20 cellular contexts compared by ENCODE assay signal in the genomic region with DNA sequence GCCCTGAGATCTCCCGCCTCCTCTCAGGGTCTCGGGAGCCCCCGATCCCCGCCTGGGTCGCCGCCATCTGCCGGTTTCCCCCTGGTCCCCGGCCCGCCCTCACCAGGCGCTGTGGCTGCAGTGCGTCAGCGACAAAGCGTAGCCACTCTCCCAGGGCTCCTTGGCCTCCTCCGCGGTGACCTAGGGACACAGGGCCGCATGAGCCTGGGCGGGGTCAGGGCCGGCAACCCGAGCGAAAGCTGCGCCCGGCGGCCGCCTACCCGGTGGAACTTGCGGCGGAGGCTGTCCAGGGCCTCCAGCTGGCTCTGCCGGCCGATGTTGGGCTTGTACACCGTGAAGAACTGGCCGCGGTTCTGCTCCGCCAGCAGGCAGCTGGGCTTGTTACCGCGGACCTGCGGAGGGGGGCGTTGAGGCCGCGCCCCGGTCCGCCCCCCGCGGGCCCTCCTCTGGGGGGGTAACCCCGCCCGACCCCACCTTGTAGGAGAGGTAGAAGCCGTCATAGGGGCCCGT. TPM values are rescaled to one million over a fixed set of nuclear protein-coding genes. Genes with fewer than 3 reads are reported as not detected.
DNase-seq lines count a peak whose midpoint lies in the region; ATAC-seq and TF ChIP-seq lines count a peak whose summit lies in the region.
"Had no signal": no experiment of that assay in that cellular context is flagged by ENCODE, and none has a peak within 500 bp of the region (broad histone marks: within the 10 kb centered on the region; RNA-seq: fewer than 3 reads in every experiment).

No MANE protein-coding gene starts in this region.

- no peak overlapping the region for H3K14ac ChIP-seq in mesenchymal stem cell (ENCODE audit: low read length in 2 of 2)

- POLR2A ChIA-PET in RWPE1 (lab: Yijun Ruan, JAX; ENCODE audit: low non-redundant PET): no interaction called here

- H3K9ac ChIP-seq in BLaER1 (no peak overlapping the region), mesenchymal stem cell (ENCODE audit: low read length) (no peak overlapping the region)
- H3K9ac ChIP-seq: SK-N-SH had no signal

- 0 out of 2 replicates have a peak overlapping the region, but pooled peaks have one; percentile 24 for H3K4me2 ChIP-seq in BLaER1
- no peak overlapping the region for H3K4me2 ChIP-seq in mesenchymal stem cell (ENCODE audit: low read length, poor library complexity, severe bottlenecking)
- H3K4me2 ChIP-seq: SK-N-SH had no signal

- TF ChIP-seq EP300 in ovary (IDR thresholded peaks at IDR 0.05): no peak

- peaks cover 50% of the 10 kb centered on the region for H3K4me1 ChIP-seq in BLaER1
- peaks cover 23% of the 10 kb centered on the region for H3K4me1 ChIP-seq in ovary (ENCODE audit: insufficient read depth)
- peaks cover 42% of the 10 kb centered on the region for H3K4me1 ChIP-seq in mesenchymal stem cell (ENCODE audit: control insufficient read depth, insufficient read depth, low read depth, low read length)

- no peak overlapping the region for H3K4ac ChIP-seq in mesenchymal stem cell (ENCODE audit: low read depth in 1 of 2, low read length in 2 of 2)

- no peak overlapping the region for H3K4me3 ChIP-seq in BLaER1
- H3K4me3 ChIP-seq in ovary: no peak overlapping the region
- H3K4me3 ChIP-seq in mesenchymal stem cell (ENCODE audit: insufficient read depth in 1 of 2, low read depth in 1 of 2, low read length in 2 of 2): no peak overlapping the region

- TF ChIP-seq CTCF in RWPE1 (conservative IDR thresholded peaks at IDR 0.05; ENCODE audit: low read depth) (no peak), ovary (IDR thresholded peaks at IDR 0.05) (no peak)

- no peak for DNase-seq in RWPE1 (ENCODE audit: low spot score)
- DNase-seq in ovary: peak in 3 of 5 donors; percentile 42 to 55 (median 54)
- DNase-seq in mesenchymal stem cell: no peak
- DNase-seq in DMS53 (lab: John Stamatoyannopoulos, UW): no peak
- DNase-seq: CD8-positive, alpha-beta memory T cell; DMS 273 treated with DMSO at 0.1 percent for 48 hours; DMS79 treated with DMSO at 0.1 percent for 48 hours; GOT3; HCEC 1CT; KBM-7; MM.1S; NCI-H1694; NCI-H2029 treated with DMSO at 0.1 percent for 48 hours; NCI-H446 treated with DMSO at 0.1 percent for 48 hours; NCI-H526 treated with DMSO at 0.1 percent for 48 hours; SK-N-SH had no signal

- no peak overlapping the region for H4K8ac ChIP-seq in mesenchymal stem cell (ENCODE audit: low read length)

- no peak overlapping the region for H2AK5ac ChIP-seq in mesenchymal stem cell (ENCODE audit: low read length, severe bottlenecking)

- no peak overlapping the region for H3K18ac ChIP-seq in mesenchymal stem cell (ENCODE audit: low read depth in 1 of 2, low read length in 2 of 2)

- no peak overlapping the region for H3K23ac ChIP-seq in mesenchymal stem cell (ENCODE audit: low read length in 2 of 2)

- no peak overlapping the region for H3K27ac ChIP-seq in BLaER1
- peak overlapping the region; percentile 100 for H3K27ac ChIP-seq in RWPE1
- H3K27ac ChIP-seq in ovary: peak overlapping the region in 1 of 2 donors; percentile 6
- no peak overlapping the region for H3K27ac ChIP-seq in mesenchymal stem cell (ENCODE audit: low read length, poor library complexity, severe bottlenecking)

- intact Hi-C loops in ovary (cut with DNase I): loop anchor here in 1 of 4 donors (10.0 kb wide), 1 partner anchor 184 kb away; the partner anchor contains the start of gene ARID3A

- CTCF ChIA-PET in RWPE1 (lab: Yijun Ruan, JAX): no interaction called here

- ATAC-seq in HG03175 (IDR thresholded peaks at IDR 0.05; ENCODE audit: unreplicated experiment) (no peak), GM19023 (IDR thresholded peaks at IDR 0.05; ENCODE audit: unreplicated experiment) (no peak)

- H2BK15ac ChIP-seq in mesenchymal stem cell (ENCODE audit: low read depth, poor library complexity, severe bottlenecking): no peak overlapping the region

- H3K27me3 ChIP-seq in BLaER1 (no peaks in the 10 kb centered on the region), ovary (no peaks in the 10 kb centered on the region), mesenchymal stem cell (ENCODE audit: control insufficient read depth in 1 of 2, insufficient read depth in 1 of 2, low read length in 2 of 2) (no peaks in the 10 kb centered on the region)

- H2BK12ac ChIP-seq in mesenchymal stem cell (ENCODE audit: low read length in 2 of 2): no peak overlapping the region

- H3K9me3 ChIP-seq in BLaER1 (no peaks in the 10 kb centered on the region), ovary (no peaks in the 10 kb centered on the region), mesenchymal stem cell (ENCODE audit: control insufficient read depth, low read length) (no peaks in the 10 kb centered on the region)
- H3K9me3 ChIP-seq: SK-N-SH had no signal

- H3K36me3 ChIP-seq in BLaER1 (peaks cover 66% of the 10 kb centered on the region), ovary (no peaks in the 10 kb centered on the region), mesenchymal stem cell (ENCODE audit: control insufficient read depth in 1 of 2, insufficient read depth in 2 of 2, low read depth in 1 of 2, low read length in 2 of 2) (peaks cover 54 to 91% of the 10 kb centered on the region in 2 experiments)

- 78 to 84% (median 84%) methylated on average over 45 to 47 of the region's 47 CpGs for WGBS in ovary, 3 donors
- 97% methylated on average over 40 of the region's 47 CpGs for WGBS in mesenchymal stem cell

- H2BK5ac ChIP-seq in mesenchymal stem cell (ENCODE audit: low read depth, low read length, poor library complexity, severe bottlenecking): no peak overlapping the region

- peaks cover 76% of the 10 kb centered on the region for H4K20me1 ChIP-seq in BLaER1

- peaks cover 6% of the 10 kb centered on the region for H3K79me1 ChIP-seq in mesenchymal stem cell (replicated peaks; ENCODE audit: low read length, poor library complexity, severe bottlenecking)

- peak; percentile 15 for TF ChIP-seq POLR2A in GM10847 (IDR thresholded peaks at IDR 0.05; ENCODE audit: extremely low read depth, insufficient read length)
- TF ChIP-seq POLR2A in ovary (IDR thresholded peaks at IDR 0.05): no peak

- H2BK120ac ChIP-seq in mesenchymal stem cell (ENCODE audit: low read depth, low read length): no peak overlapping the region

- no peak overlapping the region for H2AFZ ChIP-seq in mesenchymal stem cell (ENCODE audit: low read depth, low read length)

- no peak overlapping the region for H4K91ac ChIP-seq in mesenchymal stem cell (ENCODE audit: low read length)

RNA-seq across cellular contexts. Expression of gene GPX4, which starts 5.3 kb away (rescaled TPM):
- 100 to 1,000 TPM; 189 to 309 (median 247) TPM for total RNA-seq in ovary
- 100 to 1,000 TPM; 239 to 450 TPM for polyA plus RNA-seq in ovary
- 676 TPM for polyA plus RNA-seq in mesenchymal stem cell (2013, experiment 1 of 2)
- 686 TPM for polyA plus RNA-seq in mesenchymal stem cell (2013, experiment 2 of 2)

RNA-seq across cellular contexts. Expression of gene POLR2E, which starts 13.9 kb away (rescaled TPM):
- 100 to 1,000 TPM in 5 of 7 donors, 10 to 100 TPM in 2; 88.2 to 157 (median 140) TPM for total RNA-seq in ovary
- 100 to 1,000 TPM in 1 of 2 donors, 10 to 100 TPM in 1; 11.1 to 119 TPM for polyA plus RNA-seq in ovary
- polyA plus RNA-seq in mesenchymal stem cell (2013, experiment 1 of 2): 152 TPM
- 153 TPM for polyA plus RNA-seq in mesenchymal stem cell (2013, experiment 2 of 2)

RNA-seq across cellular contexts. Expression of gene ARHGAP45, which starts 42.1 kb away (rescaled TPM):
- total RNA-seq in ovary: 10 to 100 TPM in 2 of 7 donors, 1 to 10 TPM in 5; 2.7 to 10.6 (median 8.9) TPM
- 1 to 10 TPM; 1.0 to 5.1 TPM for polyA plus RNA-seq in ovary
- 0.17 TPM for polyA plus RNA-seq in mesenchymal stem cell (2013, experiment 1 of 2)
- 0.15 TPM for polyA plus RNA-seq in mesenchymal stem cell (2013, experiment 2 of 2)

Comparison
In these comparisons a context has a peak if more than half of its experiments do, and no peak if none do; other contexts are left out.
1. DNase-seq: peak in ovary (3 of 5); none in RWPE1 (single experiment), mesenchymal stem cell (single experiment) and DMS53 (single experiment).